Comparison of ENCODE assay signal across 8 cellular contexts in genomic region chr7:24665564-24666294, GRCh38.
A peak's percentile ranks its signal among the peaks of the same experiment; 100 is the strongest.
DNase-seq lines count a peak whose midpoint lies in the region; ATAC-seq and TF ChIP-seq lines count a peak whose summit lies in the region.

No MANE protein-coding gene starts in this region.

- TF ChIP-seq CTCF in DOHH2 (IDR thresholded peaks at IDR 0.05; ENCODE audit: low read depth, low read length, poor library complexity, severe bottlenecking): peak; percentile 92
- peak; percentile 76 for TF ChIP-seq CTCF in epithelial cell of proximal tubule (conservative IDR thresholded peaks at IDR 0.05; ENCODE audit: low read depth, low read length)
- peak; percentile 84 for TF ChIP-seq CTCF in neural progenitor cell (IDR thresholded peaks at IDR 0.05)

- H2AFZ ChIP-seq in neural progenitor cell (replicated peaks): no peak overlapping the region

- H4K20me1 ChIP-seq in DOHH2 (ENCODE audit: control insufficient read depth, insufficient read depth, low read depth, low read length) (peaks cover 3% of the 10 kb centered on the region; the same call in 1 of the 2 replicates), neural progenitor cell (ENCODE audit: low read depth) (no peaks in the 10 kb centered on the region)

- no peaks in the 10 kb centered on the region for H3K79me2 ChIP-seq in DOHH2 (ENCODE audit: control insufficient read depth, low read length)
- no peaks in the 10 kb centered on the region for H3K79me2 ChIP-seq in neural progenitor cell (ENCODE audit: low read depth)

- H3F3A ChIP-seq in DOHH2 (ENCODE audit: control insufficient read depth, insufficient read depth) (peaks cover 13% of the 10 kb centered on the region), neural progenitor cell (ENCODE audit: low read depth) (peaks cover 20% of the 10 kb centered on the region)

- H3K4me1 Mint-ChIP-seq in neural progenitor cell: peaks cover 4% of the 10 kb centered on the region

- H3K9ac ChIP-seq in neural progenitor cell: no peak overlapping the region

- H3K27me3 ChIP-seq in DOHH2 (ENCODE audit: control insufficient read depth, low read length) (no peaks in the 10 kb centered on the region), neural progenitor cell (no peaks in the 10 kb centered on the region)

- peaks cover 3% of the 10 kb centered on the region for H3K36me3 Mint-ChIP-seq in neural progenitor cell

- H3K4me2 ChIP-seq in DOHH2 (ENCODE audit: low read length) (no peak overlapping the region), neural progenitor cell (no peak overlapping the region)

- H3K27ac Mint-ChIP-seq in neural progenitor cell: no peak overlapping the region

- no peaks in the 10 kb centered on the region for H3K9me3 ChIP-seq in DOHH2 (ENCODE audit: control insufficient read depth, insufficient read depth, low read length)
- no peaks in the 10 kb centered on the region for H3K9me3 ChIP-seq in neural progenitor cell (ENCODE audit: low read depth)

- H3K4me1 ChIP-seq in DOHH2 (ENCODE audit: control insufficient read depth, low read length): no peaks in the 10 kb centered on the region
- peaks cover 10% of the 10 kb centered on the region for H3K4me1 ChIP-seq in neural progenitor cell

- H3K9me3 Mint-ChIP-seq in neural progenitor cell: no peaks in the 10 kb centered on the region

- H3K27me3 Mint-ChIP-seq in neural progenitor cell (ENCODE audit: insufficient read depth, low read depth): no peaks in the 10 kb centered on the region

- ATAC-seq in HG02759 (IDR thresholded peaks at IDR 0.05; ENCODE audit: unreplicated experiment) (peak; percentile 62), GM18870 (IDR thresholded peaks at IDR 0.05; ENCODE audit: unreplicated experiment) (no peak)

- H3K27ac ChIP-seq in DOHH2 (ENCODE audit: low read depth, low read length): no peak overlapping the region
- no peak overlapping the region for H3K27ac ChIP-seq in neural progenitor cell

- H3K4me3 Mint-ChIP-seq in neural progenitor cell: no peak overlapping the region

- DNase-seq in NCI-H345 treated with DMSO at 0.1 percent for 48 hours (lab: John Stamatoyannopoulos, UW; ENCODE audit: unreplicated experiment) (peak; percentile 28), epithelial cell of proximal tubule (ENCODE audit: low read depth) (no peak), neural progenitor cell (ENCODE audit: low spot score) (peak; percentile 60), 8988T (no peak)
- peak; percentile 25 to 54 for DNase-seq in activated CD4-positive, alpha-beta T cell treated with anti-CD3 and anti-CD28 coated beads for 4 hours

- H3K36me3 ChIP-seq in DOHH2 (ENCODE audit: control insufficient read depth, low read length) (peaks cover 28% of the 10 kb centered on the region), neural progenitor cell (no peaks in the 10 kb centered on the region)

- H3K4me3 ChIP-seq in DOHH2 (ENCODE audit: low read length) (no peak overlapping the region), epithelial cell of proximal tubule (ENCODE audit: low read depth, low read length) (no peak overlapping the region), neural progenitor cell (no peak overlapping the region)

- no peaks in the 10 kb centered on the region for H3K9me2 ChIP-seq in DOHH2 (replicated peaks; ENCODE audit: control insufficient read depth, low read length)

Comparison
In these comparisons a context has a peak if more than half of its experiments do, and no peak if none do; other contexts are left out.
1. DNase-seq: peak in NCI-H345 treated with DMSO at 0.1 percent for 48 hours (single experiment), activated CD4-positive, alpha-beta T cell treated with anti-CD3 and anti-CD28 coated beads for 4 hours (2 of 2) and neural progenitor cell (single experiment); none in epithelial cell of proximal tubule (single experiment) and 8988T (single experiment).
2. Peak in every context shown above with its lines, with median percentiles within 50 percentile points of each other: CTCF ChIP-seq.